In genomic region chr19:17841810-17842662, GRCh38 we compare ENCODE assay signal across 8 cellular contexts. TPM values are rescaled to one million over a fixed set of nuclear protein-coding genes. Genes with fewer than 3 reads are reported as not detected.
A peak's percentile ranks its signal among the peaks of the same experiment; 100 is the strongest.
DNase-seq lines count a peak whose midpoint lies in the region; ATAC-seq, FAIRE-seq and TF ChIP-seq lines count a peak whose summit lies in the region.

No MANE protein-coding gene starts in this region.

- CTCF ChIA-PET in K562 (lab: Yijun Ruan, JAX; ENCODE audit: low intra/inter-chr PET ratio): interaction anchor here (0.5 kb wide), 1 partner anchor 28 kb away, joined by 4 read pairs; no protein-coding TSS in a partner anchor

- in situ Hi-C loops in K562 (cut with MboI): no loop called here

- no peak overlapping the region for H3K27ac Mint-ChIP-seq in HFFc6

- intact Hi-C loops in K562 (cut with micrococcal nuclease): loop anchor here (1.0 kb wide), 1 partner anchor 64 kb away; no protein-coding TSS in a partner anchor
- intact Hi-C loops in sigmoid colon (cut with DNase I): no loop called here

- no peaks in the 10 kb centered on the region for H3K9me3 Mint-ChIP-seq in HFFc6

- TF ChIP-seq CTCF in HFFc6 (IDR thresholded peaks at IDR 0.05) (no peak), K562 (IDR thresholded peaks at IDR 0.05 in 2 of 3, conservative IDR thresholded peaks at IDR 0.05 in 1 of 3; ENCODE audit: insufficient read depth in 2 of 3, low read depth in 1 of 3, low read length in 3 of 3) (no peak), sigmoid colon (IDR thresholded peaks at IDR 0.05) (no peak)

- H3K36me3 Mint-ChIP-seq in HFFc6 (ENCODE audit: low read depth): no peaks in the 10 kb centered on the region

- H3K9ac ChIP-seq in SK-N-MC (ENCODE audit: insufficient read length) (no peak overlapping the region), K562 (ENCODE audit: insufficient read depth in 1 of 2, low read depth in 2 of 2, low read length in 2 of 2) (peak overlapping the region; percentile 60 to 96)

- H3K27me3 ChIP-seq in ACC112 (ENCODE audit: insufficient read depth, low read length) (no peaks in the 10 kb centered on the region), K562 (ENCODE audit: control insufficient read depth in 2 of 2, insufficient read depth in 2 of 2, low read length in 2 of 2) (peaks cover 3 to 15% of the 10 kb centered on the region in 2 experiments; a peak in 2 of 5 replicates), iPS DF 6.9 (ENCODE audit: control insufficient read depth, insufficient read depth, low read length) (no peaks in the 10 kb centered on the region), sigmoid colon (peaks cover 5 to 68% (median 56%) of the 10 kb centered on the region in 3 donors)

- H3K27ac ChIP-seq in ACC112 (ENCODE audit: low read depth, low read length) (no peak overlapping the region), SK-N-MC (no peak overlapping the region), K562 (ENCODE audit: extremely low read depth, low read depth, low read length) (peak overlapping the region; percentile 77), iPS DF 6.9 (ENCODE audit: low read length) (no peak overlapping the region), sigmoid colon (peak overlapping the region in 1 of 4 donors; percentile 46)

- no peaks in the 10 kb centered on the region for H4K20me1 ChIP-seq in K562 (replicated peaks; ENCODE audit: control insufficient read depth, insufficient read depth, low read length)

- H3K36me3 ChIP-seq in ACC112 (ENCODE audit: insufficient read depth, low read length): no peaks in the 10 kb centered on the region
- no peaks in the 10 kb centered on the region for H3K36me3 ChIP-seq in SK-N-MC (ENCODE audit: insufficient read depth, low read length)
- no peaks in the 10 kb centered on the region for H3K36me3 ChIP-seq in K562 (ENCODE audit: control insufficient read depth, insufficient read depth, low read length)
- H3K36me3 ChIP-seq in iPS DF 6.9 (ENCODE audit: control insufficient read depth, insufficient read depth, low read length): no peaks in the 10 kb centered on the region
- H3K36me3 ChIP-seq in sigmoid colon: no peaks in the 10 kb centered on the region

- peak overlapping the region; percentile 51; the same call in 1 of the 2 replicates for H3K4me3 Mint-ChIP-seq in HFFc6

- TF ChIP-seq RAD21 in K562 (CRISPR knock-in tag; conservative IDR thresholded peaks at IDR 0.05 in 1 of 2, IDR thresholded peaks at IDR 0.05 in 1 of 2): no peak

- DNase-seq in HFFc6: peak; percentile 62
- DNase-seq in SK-N-MC (ENCODE audit: low read depth, low spot score): peak; percentile 47
- DNase-seq in K562 (ENCODE audit: extremely low read depth in 1 of 4, low spot score in 3 of 4): peak; percentile 95 to 100 (median 99)
- no peak for DNase-seq in iPS DF 6.9 (ENCODE audit: low read depth, low spot score)
- DNase-seq in sigmoid colon: peak; percentile 94
- no peak for DNase-seq in Kasumi-1 (lab: John Stamatoyannopoulos, UW)

- no peaks in the 10 kb centered on the region for H3K9me3 ChIP-seq in SK-N-MC (ENCODE audit: low read depth, low read length)
- no peaks in the 10 kb centered on the region for H3K9me3 ChIP-seq in K562 (replicated peaks; ENCODE audit: control insufficient read depth, insufficient read depth, low read depth, low read length)
- no peaks in the 10 kb centered on the region for H3K9me3 ChIP-seq in iPS DF 6.9 (ENCODE audit: control insufficient read depth, insufficient read depth, low read length)
- H3K9me3 ChIP-seq in sigmoid colon: no peaks in the 10 kb centered on the region

- no peaks in the 10 kb centered on the region; the same call in 1 of the 2 replicates for H3K4me1 Mint-ChIP-seq in HFFc6 (ENCODE audit: low read depth)

- H3K4me3 ChIP-seq in ACC112 (ENCODE audit: low read depth, low read length) (peak overlapping the region; percentile 79), SK-N-MC (peak overlapping the region; percentile 65), K562 (peak overlapping the region; percentile 58), iPS DF 6.9 (ENCODE audit: low read length) (peak overlapping the region; percentile 42; the same call in 1 of the 2 replicates), sigmoid colon (peak overlapping the region in 3 of 4 donors; percentile 8 to 33 (median 27))

- BruUV-seq in K562 (replicated peaks; lab: Mats Ljungman, UMichigan): no TSS peak

- H3K79me2 ChIP-seq in ACC112 (ENCODE audit: control insufficient read depth, insufficient read depth, low read length, unreplicated experiment) (peaks cover 3% of the 10 kb centered on the region), K562 (ENCODE audit: control insufficient read depth, insufficient read depth, low read length) (peaks cover 10% of the 10 kb centered on the region; the same call in 2 of the 3 replicates)

- WGBS in K562 (ENCODE audit: insufficient coverage, low coverage, missing lambda C conversion rate): under 1% methylated on average over 40 of the region's 56 CpGs
- no CpG with 5 or more reads among the region's 56 CpGs for WGBS in iPS DF 6.9 (ENCODE audit: insufficient coverage, insufficient read length)
- WGBS in sigmoid colon, 2 donors: 15 to 54% methylated on average over 56 of the region's 56 CpGs

- H3K9me1 ChIP-seq in K562 (ENCODE audit: control insufficient read depth, insufficient read depth, low read length): peaks cover 4% of the 10 kb centered on the region

- peak overlapping the region; percentile 86 for H3K4me2 ChIP-seq in K562 (ENCODE audit: insufficient read depth, low read length)

- TF ChIP-seq POLR2A in K562 (conservative IDR thresholded peaks at IDR 0.05): peak; percentile 85
- TF ChIP-seq POLR2A in sigmoid colon (IDR thresholded peaks at IDR 0.05): no peak

- POLR2A ChIA-PET in K562 (lab: Yijun Ruan, JAX): interaction anchor here (0.5 to 3.6 kb wide), 4 partner anchors 12 to 228 kb away, joined by 3 to 22 read pairs (median 3); partner anchors contain the start of gene RPL18A

- TF ChIP-seq EP300 in K562 (IDR thresholded peaks at IDR 0.05; ENCODE audit: low read length): no peak
- no peak for TF ChIP-seq EP300 in sigmoid colon (IDR thresholded peaks at IDR 0.05)

- H2AFZ ChIP-seq in ACC112 (ENCODE audit: low read length, unreplicated experiment): peak overlapping the region; percentile 50
- H2AFZ ChIP-seq in K562 (ENCODE audit: low read depth, low read length): peak overlapping the region; percentile 96

- H3K4me1 ChIP-seq in ACC112 (ENCODE audit: control insufficient read depth, insufficient read depth, low read length, unreplicated experiment): no peaks in the 10 kb centered on the region
- H3K4me1 ChIP-seq in K562 (replicated peaks in 1 of 2; ENCODE audit: control insufficient read depth in 2 of 2, insufficient read depth in 2 of 2, low read length in 2 of 2): peaks cover 0 to 37% of the 10 kb centered on the region in 2 experiments; a peak in 3 of 5 replicates
- H3K4me1 ChIP-seq in iPS DF 6.9 (ENCODE audit: control insufficient read depth, insufficient read depth, low read length): peaks cover 2% of the 10 kb centered on the region; the same call in 1 of the 2 replicates
- peaks cover 0 to 18% (median 12%) of the 10 kb centered on the region in 4 donors for H3K4me1 ChIP-seq in sigmoid colon

- FAIRE-seq in K562 (lab: Jason Lieb, UNC): peak; percentile 96

- peaks cover 4% of the 10 kb centered on the region for H3K27me3 Mint-ChIP-seq in HFFc6 (ENCODE audit: insufficient read depth)

- ATAC-seq in K562: peak; percentile 94
- ATAC-seq in GM21786 (IDR thresholded peaks at IDR 0.05; ENCODE audit: unreplicated experiment): no peak

RNA-seq across cellular contexts. Expression of gene JAK3, which starts 5.7 kb away (rescaled TPM):
- total RNA-seq in HFFc6 (2021; fragmentation: NEBNext Ultra II Directional; extraction: Animal tissue kit (Norgen Biotek cat#: 25700)): under 1 TPM; 0.30 to 1.00 (median 0.40) TPM
- total RNA-seq in K562 (2011; cell fraction: chromatin; rRNA removed; ENCODE audit: low replicate concordance): 0.32 and 0.97 TPM in 2 replicates
- total RNA-seq in K562 (2011; cell fraction: nucleolus; rRNA removed): 0.50 and 0.66 TPM in 2 replicates
- total RNA-seq in K562 (2011; cell fraction: nucleoplasm; rRNA removed): 0.53 and 0.66 TPM in 2 replicates
- total RNA-seq in K562 (2014; rRNA removed) (0.12 and 0.14 TPM in 2 replicates), K562 (2014; rRNA removed; fragmentation: Illumina TruSeq; extraction: Trizol) (not detected in 2 replicates), K562 (2015; rRNA removed; fragmentation: Illumina TruSeq; extraction: Trizol) (0.04 TPM in 1 of 2 replicates, not detected in the other), K562 (2021) (0.18 and 0.47 TPM in 2 replicates), sigmoid colon (1 to 10 TPM; 1.4 to 4.3 (median 1.7) TPM)
- polyA plus RNA-seq in K562 (2011; rRNA removed) (0.13 and 0.28 TPM in 2 replicates), K562 (2014; fragmentation: Illumina TruSeq; extraction: Trizol) (0.04 and 0.14 TPM in 2 replicates), K562 (2014; fragmentation: Nextera tagmentation; extraction: Ambion mirVana) (under 1 TPM; 0.01 to 0.07 TPM), K562 (2014; rRNA removed) (0.04 and 0.07 TPM in 2 replicates), sigmoid colon (10 to 100 TPM in 1 of 3 donors, 1 to 10 TPM in 1, under 1 TPM in 1; 0.46 to 22.0 (median 1.2) TPM)
- 0.21 TPM in 2 replicates for polyA plus RNA-seq in K562 (2011; cell fraction: cytosol; rRNA removed)
- polyA plus RNA-seq in K562 (2011; cell fraction: nucleus; rRNA removed): 0.48 and 0.80 TPM in 2 replicates
- polyA plus RNA-seq in K562 (2012): 0.10 and 0.14 TPM in 2 replicates
- 0.04 and 0.06 TPM in 2 replicates for polyA minus RNA-seq in K562 (2011; rRNA and poly(A)+ RNA removed)
- polyA minus RNA-seq in K562 (2011; cell fraction: cytosol; rRNA and poly(A)+ RNA removed): 0.19 TPM in 1 of 2 replicates, not detected in the other
- 0.22 and 0.54 TPM in 2 replicates for polyA minus RNA-seq in K562 (2011; cell fraction: nucleus; rRNA and poly(A)+ RNA removed)

RNA-seq across cellular contexts. Expression of gene RPL18A, which starts 17.7 kb away (rescaled TPM):
- 1,000 to 10,000 TPM; 1,774 to 2,038 (median 1,892) TPM for total RNA-seq in HFFc6 (2021; fragmentation: NEBNext Ultra II Directional; extraction: Animal tissue kit (Norgen Biotek cat#: 25700))
- total RNA-seq in K562 (2011; cell fraction: chromatin; rRNA removed; ENCODE audit: low replicate concordance): 168 and 439 TPM in 2 replicates
- total RNA-seq in K562 (2011; cell fraction: nucleolus; rRNA removed): 698 and 878 TPM in 2 replicates
- total RNA-seq in K562 (2011; cell fraction: nucleoplasm; rRNA removed): 586 and 897 TPM in 2 replicates
- total RNA-seq in K562 (2014; rRNA removed): 2,735 and 3,133 TPM in 2 replicates
- 557 and 626 TPM in 2 replicates for total RNA-seq in K562 (2014; rRNA removed; fragmentation: Illumina TruSeq; extraction: Trizol)
- total RNA-seq in K562 (2015; rRNA removed; fragmentation: Illumina TruSeq; extraction: Trizol): 1,801 and 1,895 TPM in 2 replicates
- total RNA-seq in K562 (2021): 2,882 and 3,018 TPM in 2 replicates
- polyA plus RNA-seq in K562 (2011; rRNA removed): 881 and 1,270 TPM in 2 replicates
- 2,242 and 3,536 TPM in 2 replicates for polyA plus RNA-seq in K562 (2011; cell fraction: cytosol; rRNA removed)
- 920 and 1,021 TPM in 2 replicates for polyA plus RNA-seq in K562 (2011; cell fraction: nucleus; rRNA removed)
- polyA plus RNA-seq in K562 (2012): 3,311 and 3,882 TPM in 2 replicates
- polyA plus RNA-seq in K562 (2014; fragmentation: Illumina TruSeq; extraction: Trizol): 1,947 and 3,139 TPM in 2 replicates
- 1,000 to 10,000 TPM; 1,130 to 1,273 TPM for polyA plus RNA-seq in K562 (2014; fragmentation: Nextera tagmentation; extraction: Ambion mirVana)
- 2,069 and 2,216 TPM in 2 replicates for polyA plus RNA-seq in K562 (2014; rRNA removed)
- polyA minus RNA-seq in K562 (2011; rRNA and poly(A)+ RNA removed): 348 and 383 TPM in 2 replicates
- 1,225 and 1,878 TPM in 2 replicates for polyA minus RNA-seq in K562 (2011; cell fraction: cytosol; rRNA and poly(A)+ RNA removed)
- 303 and 429 TPM in 2 replicates for polyA minus RNA-seq in K562 (2011; cell fraction: nucleus; rRNA and poly(A)+ RNA removed)
- total RNA-seq in sigmoid colon: 1,000 to 10,000 TPM; 1,686 to 2,372 (median 2,021) TPM
- 1,000 to 10,000 TPM; 3,119 to 3,945 (median 3,295) TPM for polyA plus RNA-seq in sigmoid colon

RNA-seq across cellular contexts. Expression of gene INSL3, which starts 20.7 kb away (rescaled TPM):
- not detected for total RNA-seq in HFFc6 (2021; fragmentation: NEBNext Ultra II Directional; extraction: Animal tissue kit (Norgen Biotek cat#: 25700))
- total RNA-seq in K562 (2011; cell fraction: chromatin; rRNA removed; ENCODE audit: low replicate concordance): not detected in 2 replicates
- not detected in 2 replicates for total RNA-seq in K562 (2011; cell fraction: nucleolus; rRNA removed)
- not detected in 2 replicates for total RNA-seq in K562 (2011; cell fraction: nucleoplasm; rRNA removed)
- total RNA-seq in K562 (2014; rRNA removed): not detected in 2 replicates
- total RNA-seq in K562 (2014; rRNA removed; fragmentation: Illumina TruSeq; extraction: Trizol): not detected in 2 replicates
- total RNA-seq in K562 (2015; rRNA removed; fragmentation: Illumina TruSeq; extraction: Trizol): not detected in 2 replicates
- not detected in 2 replicates for total RNA-seq in K562 (2021)
- polyA plus RNA-seq in K562 (2011; rRNA removed): not detected in 2 replicates
- polyA plus RNA-seq in K562 (2011; cell fraction: cytosol; rRNA removed): not detected in 2 replicates
- not detected in 2 replicates for polyA plus RNA-seq in K562 (2011; cell fraction: nucleus; rRNA removed)
- not detected in 2 replicates for polyA plus RNA-seq in K562 (2012)
- polyA plus RNA-seq in K562 (2014; fragmentation: Illumina TruSeq; extraction: Trizol): not detected in 2 replicates
- not detected for polyA plus RNA-seq in K562 (2014; fragmentation: Nextera tagmentation; extraction: Ambion mirVana)
- not detected in 2 replicates for polyA plus RNA-seq in K562 (2014; rRNA removed)
- polyA minus RNA-seq in K562 (2011; rRNA and poly(A)+ RNA removed): not detected in 2 replicates
- polyA minus RNA-seq in K562 (2011; cell fraction: cytosol; rRNA and poly(A)+ RNA removed): not detected in 2 replicates
- not detected in 2 replicates for polyA minus RNA-seq in K562 (2011; cell fraction: nucleus; rRNA and poly(A)+ RNA removed)
- not detected for total RNA-seq in sigmoid colon
- under 1 TPM in 1 of 3 donors, not detected in 2; 0.85 TPM for polyA plus RNA-seq in sigmoid colon

RNA-seq across cellular contexts. Expression of gene SLC5A5, which starts 29.7 kb away (rescaled TPM):
- total RNA-seq in HFFc6 (2021; fragmentation: NEBNext Ultra II Directional; extraction: Animal tissue kit (Norgen Biotek cat#: 25700)): not detected
- 0.21 and 0.37 TPM in 2 replicates for total RNA-seq in K562 (2011; cell fraction: chromatin; rRNA removed; ENCODE audit: low replicate concordance)
- total RNA-seq in K562 (2011; cell fraction: nucleolus; rRNA removed): 0.39 and 0.50 TPM in 2 replicates
- total RNA-seq in K562 (2011; cell fraction: nucleoplasm; rRNA removed): 0.29 and 0.38 TPM in 2 replicates
- total RNA-seq in K562 (2014; rRNA removed) (0.33 and 0.73 TPM in 2 replicates), K562 (2014; rRNA removed; fragmentation: Illumina TruSeq; extraction: Trizol) (0.13 and 0.18 TPM in 2 replicates), K562 (2015; rRNA removed; fragmentation: Illumina TruSeq; extraction: Trizol) (0.11 and 0.29 TPM in 2 replicates), K562 (2021) (0.25 and 0.29 TPM in 2 replicates), sigmoid colon (not detected)
- polyA plus RNA-seq in K562 (2011; rRNA removed) (0.05 and 0.20 TPM in 2 replicates), K562 (2014; fragmentation: Illumina TruSeq; extraction: Trizol) (0.21 and 0.29 TPM in 2 replicates), K562 (2014; fragmentation: Nextera tagmentation; extraction: Ambion mirVana) (under 1 TPM; 0.10 to 0.23 TPM), K562 (2014; rRNA removed) (0.09 and 0.38 TPM in 2 replicates), sigmoid colon (under 1 TPM in 2 of 3 donors, not detected in 1; 0.13 to 0.60 TPM)
- polyA plus RNA-seq in K562 (2011; cell fraction: cytosol; rRNA removed): 0.15 and 0.60 TPM in 2 replicates
- polyA plus RNA-seq in K562 (2011; cell fraction: nucleus; rRNA removed): 0.08 and 0.18 TPM in 2 replicates
- 0.13 TPM in 1 of 2 replicates, not detected in the other for polyA plus RNA-seq in K562 (2012)
- 0.15 and 0.32 TPM in 2 replicates for polyA minus RNA-seq in K562 (2011; rRNA and poly(A)+ RNA removed)
- polyA minus RNA-seq in K562 (2011; cell fraction: cytosol; rRNA and poly(A)+ RNA removed): 0.86 TPM in 1 of 2 replicates, not detected in the other
- polyA minus RNA-seq in K562 (2011; cell fraction: nucleus; rRNA and poly(A)+ RNA removed): 0.13 TPM in 1 of 2 replicates, not detected in the other

RNA-seq across cellular contexts. Expression of gene B3GNT3, which starts 47.1 kb away (rescaled TPM):
- not detected for total RNA-seq in HFFc6 (2021; fragmentation: NEBNext Ultra II Directional; extraction: Animal tissue kit (Norgen Biotek cat#: 25700))
- total RNA-seq in K562 (2011; cell fraction: chromatin; rRNA removed; ENCODE audit: low replicate concordance): 0.30 TPM in 1 of 2 replicates, not detected in the other
- total RNA-seq in K562 (2011; cell fraction: nucleolus; rRNA removed): 0.13 and 0.33 TPM in 2 replicates
- 0.29 TPM in 1 of 2 replicates, not detected in the other for total RNA-seq in K562 (2011; cell fraction: nucleoplasm; rRNA removed)
- total RNA-seq in K562 (2014; rRNA removed): not detected in 2 replicates
- not detected in 2 replicates for total RNA-seq in K562 (2014; rRNA removed; fragmentation: Illumina TruSeq; extraction: Trizol)
- 0.07 TPM in 1 of 2 replicates, not detected in the other for total RNA-seq in K562 (2015; rRNA removed; fragmentation: Illumina TruSeq; extraction: Trizol)
- 0.11 TPM in 1 of 2 replicates, not detected in the other for total RNA-seq in K562 (2021)
- 0.03 and 0.06 TPM in 2 replicates for polyA plus RNA-seq in K562 (2011; rRNA removed)
- 0.04 and 0.18 TPM in 2 replicates for polyA plus RNA-seq in K562 (2011; cell fraction: cytosol; rRNA removed)
- 0.28 TPM in 1 of 2 replicates, not detected in the other for polyA plus RNA-seq in K562 (2011; cell fraction: nucleus; rRNA removed)
- polyA plus RNA-seq in K562 (2012): 0.10 and 0.47 TPM in 2 replicates
- 0.08 TPM in 1 of 2 replicates, not detected in the other for polyA plus RNA-seq in K562 (2014; fragmentation: Illumina TruSeq; extraction: Trizol)
- not detected for polyA plus RNA-seq in K562 (2014; fragmentation: Nextera tagmentation; extraction: Ambion mirVana)
- polyA plus RNA-seq in K562 (2014; rRNA removed): not detected in 2 replicates
- polyA minus RNA-seq in K562 (2011; rRNA and poly(A)+ RNA removed): 0.09 TPM in 1 of 2 replicates, not detected in the other
- not detected in 2 replicates for polyA minus RNA-seq in K562 (2011; cell fraction: cytosol; rRNA and poly(A)+ RNA removed)
- polyA minus RNA-seq in K562 (2011; cell fraction: nucleus; rRNA and poly(A)+ RNA removed): not detected in 2 replicates
- under 1 TPM in 1 of 4 donors, not detected in 3; 0.55 TPM for total RNA-seq in sigmoid colon
- 10 to 100 TPM; 20.4 to 72.3 (median 35.4) TPM for polyA plus RNA-seq in sigmoid colon

Comparison
In these comparisons a context has a peak if more than half of its experiments do, and no peak if none do; other contexts are left out.
1. H3K4me3 ChIP-seq: peak in every context shown above with its lines; median percentile 79 in ACC112; 65 in SK-N-MC; 58 in K562; 42 in iPS DF 6.9; 27 in sigmoid colon.
2. DNase-seq: peak in HFFc6 (single experiment), SK-N-MC (single experiment), K562 (4 of 4) and sigmoid colon (single experiment); none in iPS DF 6.9 (single experiment) and Kasumi-1 (0 of 2).